ENCODE assay signal across 33 cellular contexts in genomic region chr20:34296468-34296867, GRCh38. TPM values are rescaled to one million over a fixed set of nuclear protein-coding genes. Genes with fewer than 3 reads are reported as not detected.
"Had no signal": no experiment of that assay in that cellular context is flagged by ENCODE, and none has a peak within 500 bp of the region (broad histone marks: within the 10 kb centered on the region; RNA-seq: fewer than 3 reads in every experiment).

No MANE protein-coding gene starts in this region.

- FAIRE-seq: endothelial cell of umbilical vein, urothelium cell line had no signal

- H3K4me3 ChIP-seq: coronary artery, esophagus muscularis mucosa, gastroesophageal sphincter, heart right ventricle, lung, prostate gland, right atrium auricular region, sigmoid colon, testis, tibial artery, upper lobe of left lung had no signal

- ATAC-seq: foreskin keratinocyte; gastroesophageal sphincter; heart right ventricle; left colon; left ventricle myocardium superior; natural killer cell; stimulated activated memory B cell treated with anti-CD40 and anti-IgM and Interleukin-4, amounts not matched to agents 10 μg/mL and 1 μg/mL and 100 μg/mL, for 72 hours; stimulated activated naive CD8-positive, alpha-beta T cell treated with anti-CD3 and anti-CD28 coated beads, Interleukin-15, Interleukin-2, amounts not matched to agents 100 U/mL and 50 U/mL, for 24 hours had no signal

- H3K27ac ChIP-seq: coronary artery, esophagus muscularis mucosa, foreskin keratinocyte, gastroesophageal sphincter, heart right ventricle, neutrophil, prostate gland, right atrium auricular region, sigmoid colon, testis, tibial artery, upper lobe of left lung had no signal

- H3K9me3 ChIP-seq: esophagus muscularis mucosa, gastroesophageal sphincter, heart right ventricle, neutrophil, prostate gland, right atrium auricular region, sigmoid colon, testis, tibial artery, upper lobe of left lung had no signal

- H3K27me3 ChIP-seq: esophagus muscularis mucosa, foreskin keratinocyte, gastroesophageal sphincter, heart right ventricle, neutrophil, right atrium auricular region, sigmoid colon, testis, tibial artery, upper lobe of left lung had no signal

- DNase-seq: dermis blood vessel endothelial cell; effector memory CD4-positive, alpha-beta T cell; foreskin keratinocyte; heart right ventricle; hippocampal formation; immature natural killer cell; islet precursor cell; kidney glomerular epithelial cell; left colon; left ventricle myocardium superior; natural killer cell; sigmoid colon; stimulated activated CD4-positive, alpha-beta T cell treated with anti-CD3 and anti-CD28 coated beads, Interleukin-2, amount 100 ng/mL, for 24 hours; stimulated activated CD4-positive, alpha-beta T cell treated with anti-CD3 and anti-CD28 coated beads, Interleukin-4, amount 100 ng/mL, for 4 hours; stimulated activated naive CD8-positive, alpha-beta T cell treated with anti-CD3 and anti-CD28 coated beads, Interleukin-15, Interleukin-2, amounts not matched to agents 100 U/mL and 50 U/mL, for 24 hours; substantia nigra; testis; tibial artery; upper lobe of left lung had no signal

RNA-seq across cellular contexts. Expression of gene ASIP, which starts 55.2 kb away (rescaled TPM):
- total RNA-seq: dermis blood vessel endothelial cell, endothelial cell of umbilical vein, epithelial cell of proximal tubule, esophagus muscularis mucosa, fibroblast of lung, foreskin keratinocyte, left colon, lung, natural killer cell, omental fat pad had no signal
- polyA plus RNA-seq: endothelial cell of umbilical vein, fibroblast of lung, foreskin keratinocyte, neural cell had no signal
